17 cellular contexts compared by ENCODE assay signal in genomic region chr7:156074982-156075615, GRCh38.
"Had no signal": no experiment of that assay in that cellular context is flagged by ENCODE, and none has a peak within 500 bp of the region (broad histone marks: within the 10 kb centered on the region; RNA-seq: fewer than 3 reads in every experiment).

No MANE protein-coding gene starts in this region.

- H3K4me1 Mint-ChIP-seq: activated naive CD8-positive, alpha-beta T cell treated with anti-CD3 and anti-CD28 coated beads for 36 hours; central memory CD8-positive, alpha-beta T cell; nephron; T-helper 17 cell had no signal

- H3K27me3 Mint-ChIP-seq: activated naive CD8-positive, alpha-beta T cell treated with anti-CD3 and anti-CD28 coated beads for 36 hours had no signal

- H3K4me3 ChIP-seq: stomach, thoracic aorta had no signal

- DNase-seq: activated CD4-positive, alpha-beta T cell treated with anti-CD3 and anti-CD28 coated beads, Interleukin-2, amount 50 U/mL, for 1 hour; activated naive CD8-positive, alpha-beta T cell treated with anti-CD3 and anti-CD28 coated beads for 36 hours; amygdala; cortex of kidney; effector CD4-positive, alpha-beta T cell; foreskin fibroblast; hypothalamus; kidney glomerular epithelial cell; mesendoderm; stimulated activated CD4-positive, alpha-beta T cell treated with anti-CD3 and anti-CD28 coated beads, Interleukin-1b, Interleukin-23, amount 100 ng/mL, for 48 hours; stomach; T-helper 17 cell had no signal

- H3K9me3 Mint-ChIP-seq: activated naive CD8-positive, alpha-beta T cell treated with anti-CD3 and anti-CD28 coated beads for 36 hours; activated T-helper 1 cell treated with anti-CD3 and anti-CD28 coated beads, Interleukin-12 subunit alpha, Interleukin-12 subunit beta, Interleukin-2, Interleukin-4 antibody, amounts not matched to agents 30 ng/mL and 10 ng/mL and 1 ng/mL, durations not matched to agents 14 hours and 24 hours and 36 hours; central memory CD8-positive, alpha-beta T cell; nephron had no signal

- H3K36me3 ChIP-seq: stomach, thoracic aorta had no signal

- H3K36me3 Mint-ChIP-seq: activated naive CD8-positive, alpha-beta T cell treated with anti-CD3 and anti-CD28 coated beads for 36 hours; brain had no signal

- H3K4me1 ChIP-seq: stomach had no signal

- H3K27me3 ChIP-seq: stomach had no signal

- H3K27ac Mint-ChIP-seq: activated naive CD8-positive, alpha-beta T cell treated with anti-CD3 and anti-CD28 coated beads for 36 hours; activated T-helper 1 cell treated with anti-CD3 and anti-CD28 coated beads, Interleukin-12 subunit alpha, Interleukin-12 subunit beta, Interleukin-2, Interleukin-4 antibody, amounts not matched to agents 30 ng/mL and 10 ng/mL and 1 ng/mL, durations not matched to agents 14 hours and 24 hours and 36 hours; brain; nephron; T-helper 17 cell had no signal

- H3K9me3 ChIP-seq: stomach, thoracic aorta had no signal

- H3K4me3 Mint-ChIP-seq: activated naive CD8-positive, alpha-beta T cell treated with anti-CD3 and anti-CD28 coated beads for 36 hours; activated T-helper 1 cell treated with anti-CD3 and anti-CD28 coated beads, Interleukin-12 subunit alpha, Interleukin-12 subunit beta, Interleukin-2, Interleukin-4 antibody, amounts not matched to agents 30 ng/mL and 10 ng/mL and 1 ng/mL, durations not matched to agents 14 hours and 24 hours and 36 hours; brain; central memory CD8-positive, alpha-beta T cell; nephron; T-helper 17 cell had no signal

- H3K27ac ChIP-seq: stomach, thoracic aorta had no signal
